1 cellular context compared by ENCODE assay signal in the genomic region with DNA sequence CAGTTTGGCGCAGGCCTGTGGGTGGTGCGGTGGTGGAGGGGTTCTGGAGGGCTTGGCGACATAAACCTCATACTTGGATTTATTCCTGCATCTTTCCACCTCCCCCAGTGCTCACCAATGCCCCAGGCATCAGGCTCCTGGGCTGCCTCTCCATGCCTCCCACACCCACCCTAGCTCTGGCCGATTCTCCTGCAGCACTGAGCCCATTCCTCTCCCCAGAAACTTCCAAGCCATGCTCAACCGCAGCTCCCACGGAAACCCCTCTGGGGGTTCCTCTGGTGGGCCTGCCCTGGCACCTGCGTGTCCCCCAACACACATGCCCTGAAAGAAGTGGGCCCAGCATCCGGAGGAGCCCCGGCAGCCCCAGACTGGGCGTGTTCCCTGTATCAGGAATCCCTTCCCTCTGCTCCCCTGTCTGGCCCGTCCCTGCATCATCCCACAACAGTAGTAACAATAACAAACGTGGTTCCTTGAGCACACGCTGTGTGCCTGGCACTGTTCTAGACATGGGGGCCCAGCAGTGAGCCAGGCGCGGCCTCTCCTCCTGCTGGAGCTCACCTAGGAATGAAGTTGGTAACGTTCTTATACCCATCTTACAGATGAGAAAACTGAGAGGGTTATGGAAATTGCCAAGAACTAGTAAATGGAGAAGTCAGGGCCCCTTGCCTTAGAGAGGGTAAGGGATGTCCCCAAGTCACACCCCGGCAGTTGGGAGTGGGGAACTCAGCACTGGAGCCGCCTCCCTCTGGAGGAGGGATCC.
TF ChIP-seq lines count a peak whose summit lies in the region.

No MANE protein-coding gene starts in this region.

TF ChIP-seq in H1, 55 proteins besides CTCF, POLR2A, EP300 and RAD21:
- TF ChIP-seq KDM1A (IDR thresholded peaks at IDR 0.05; ENCODE audit: borderline replicate concordance, low read length) = 0 out of 2 replicates have a peak, but pooled peaks have one; percentile 17
- no peak for TF ChIP-seq JUN (IDR thresholded peaks at IDR 0.05; ENCODE audit: low read depth, low read length)
TF ChIP-seq in H1: peak in this region for 1.
